8 cellular contexts compared by ENCODE assay signal in genomic region chr11:31815743-31816466, GRCh38. TPM values are rescaled to one million over a fixed set of nuclear protein-coding genes. Genes with fewer than 3 reads are reported as not detected.
DNase-seq lines count a peak whose midpoint lies in the region; ATAC-seq, FAIRE-seq and TF ChIP-seq lines count a peak whose summit lies in the region.

No MANE protein-coding gene starts in this region.

- BruUV-seq in MCF 10A (replicated peaks; lab: Mats Ljungman, UMichigan): no TSS peak

- H3K27ac Mint-ChIP-seq in MCF 10A (ENCODE audit: low read depth, unreplicated experiment): no peak overlapping the region
- no peak overlapping the region for H3K27ac Mint-ChIP-seq in activated CD8-positive, alpha-beta T cell treated with anti-CD3 and anti-CD28 coated beads for 36 hours

- intact Hi-C loops in breast epithelium (cut with DNase I; ENCODE audit: low total_unique reads) (no loop called here), MCF 10A (cut with micrococcal nuclease) (no loop called here), ovary (cut with DNase I) (no loop called here)
- intact Hi-C loops in activated CD8-positive, alpha-beta T cell treated with anti-CD3 and anti-CD28 coated beads for 36 hours (cut with micrococcal nuclease): no loop called here

- H3K27me3 ChIP-seq in breast epithelium (peaks cover 32 to 100% of the 10 kb centered on the region in 2 donors), thoracic aorta (replicated peaks; ENCODE audit: insufficient read depth) (peaks cover 48% of the 10 kb centered on the region), ovary (peaks cover 14% of the 10 kb centered on the region)

- CTCF ChIA-PET in MCF 10A (lab: Yijun Ruan, JAX): no interaction called here
- CTCF ChIA-PET in activated CD8-positive, alpha-beta T cell treated with anti-CD3 and anti-CD28 coated beads for 36 hours (lab: Charles Lee): no interaction called here

- no peak for TF ChIP-seq CTCF in breast epithelium (IDR thresholded peaks at IDR 0.05)
- no peak for TF ChIP-seq CTCF in MCF 10A (IDR thresholded peaks at IDR 0.05; ENCODE audit: unreplicated experiment)
- TF ChIP-seq CTCF in activated CD8-positive, alpha-beta T cell treated with anti-CD3 and anti-CD28 coated beads for 36 hours (IDR thresholded peaks at IDR 0.05): no peak
- no peak for TF ChIP-seq CTCF in thoracic aorta (IDR thresholded peaks at IDR 0.05)
- TF ChIP-seq CTCF in ovary (IDR thresholded peaks at IDR 0.05): no peak

- H3K27ac ChIP-seq in breast epithelium (no peak overlapping the region), thoracic aorta (no peak overlapping the region), ovary (no peak overlapping the region)

- H3K4me3 ChIP-seq in breast epithelium (peak overlapping the region; percentile 8 to 55 (median 15)), thoracic aorta (peak overlapping the region; percentile 58), ovary (no peak overlapping the region)

- H3K27me3 Mint-ChIP-seq in MCF 10A (ENCODE audit: insufficient read depth, unreplicated experiment): peaks cover 18% of the 10 kb centered on the region
- H3K27me3 Mint-ChIP-seq in activated CD8-positive, alpha-beta T cell treated with anti-CD3 and anti-CD28 coated beads for 36 hours: peaks cover 68% of the 10 kb centered on the region

- WGBS in ovary, 3 donors: 3 to 7% (median 5%) methylated on average over 55 of the region's 55 CpGs

- no peaks in the 10 kb centered on the region for H3K9me3 ChIP-seq in breast epithelium
- H3K9me3 ChIP-seq in thoracic aorta: no peaks in the 10 kb centered on the region
- no peaks in the 10 kb centered on the region for H3K9me3 ChIP-seq in ovary

- no peak for TF ChIP-seq EP300 in ovary (IDR thresholded peaks at IDR 0.05)

- TF ChIP-seq POLR2A in breast epithelium (IDR thresholded peaks at IDR 0.05) (no peak), ovary (IDR thresholded peaks at IDR 0.05) (no peak), GM12892 (IDR thresholded peaks at IDR 0.05; ENCODE audit: low read depth, low read length) (no peak)

- H3K4me1 ChIP-seq in breast epithelium (peaks cover 22 to 32% of the 10 kb centered on the region in 2 donors), thoracic aorta (ENCODE audit: control insufficient read depth in 1 of 2, low read depth in 2 of 2) (peaks cover 59 to 76% of the 10 kb centered on the region in 2 donors), ovary (ENCODE audit: insufficient read depth) (peaks cover 16% of the 10 kb centered on the region)

- FAIRE-seq in GM12892 (lab: Jason Lieb, UNC): no peak

- no peak for ATAC-seq in activated CD8-positive, alpha-beta T cell treated with anti-CD3 and anti-CD28 coated beads for 36 hours
- no peak for ATAC-seq in thoracic aorta (ENCODE audit: insufficient number of reproducible peaks, low FRiP score, low read depth)

- no peak for DNase-seq in breast epithelium (ENCODE audit: low spot score in 2 of 2)
- DNase-seq in MCF 10A (ENCODE audit: unreplicated experiment): no peak
- DNase-seq in activated CD8-positive, alpha-beta T cell treated with anti-CD3 and anti-CD28 coated beads for 36 hours: no peak
- peak; percentile 54 for DNase-seq in islet precursor cell
- DNase-seq in thoracic aorta (ENCODE audit: low spot score): no peak
- DNase-seq in ovary: no peak
- DNase-seq in NCI-H510A (lab: John Stamatoyannopoulos, UW): no peak
- DNase-seq in GM12892 (ENCODE audit: insufficient read length): no peak

- H3K36me3 ChIP-seq in breast epithelium (no peaks in the 10 kb centered on the region), thoracic aorta (no peaks in the 10 kb centered on the region), ovary (no peaks in the 10 kb centered on the region)

- H3K4me3 Mint-ChIP-seq in MCF 10A (ENCODE audit: unreplicated experiment): no peak overlapping the region
- peak overlapping the region; percentile 54 for H3K4me3 Mint-ChIP-seq in activated CD8-positive, alpha-beta T cell treated with anti-CD3 and anti-CD28 coated beads for 36 hours

- no peaks in the 10 kb centered on the region for H3K9me3 Mint-ChIP-seq in MCF 10A (ENCODE audit: unreplicated experiment)
- no peaks in the 10 kb centered on the region for H3K9me3 Mint-ChIP-seq in activated CD8-positive, alpha-beta T cell treated with anti-CD3 and anti-CD28 coated beads for 36 hours

- H3K4me1 Mint-ChIP-seq in MCF 10A (ENCODE audit: insufficient read depth, unreplicated experiment): peaks cover 2% of the 10 kb centered on the region
- H3K4me1 Mint-ChIP-seq in activated CD8-positive, alpha-beta T cell treated with anti-CD3 and anti-CD28 coated beads for 36 hours (ENCODE audit: low read depth): peaks cover 40% of the 10 kb centered on the region

- H3K36me3 Mint-ChIP-seq in MCF 10A (ENCODE audit: insufficient read depth, unreplicated experiment): no peaks in the 10 kb centered on the region
- H3K36me3 Mint-ChIP-seq in activated CD8-positive, alpha-beta T cell treated with anti-CD3 and anti-CD28 coated beads for 36 hours (ENCODE audit: low read depth): no peaks in the 10 kb centered on the region

- POLR2A ChIA-PET in MCF 10A (lab: Yijun Ruan, JAX): no interaction called here
- POLR2A ChIA-PET in activated CD8-positive, alpha-beta T cell treated with anti-CD3 and anti-CD28 coated beads for 36 hours (lab: Charles Lee): interaction anchor here (1.0 kb wide), 1 partner anchor 10 kb away, joined by 3 read pairs; no protein-coding TSS in a partner anchor

RNA-seq across cellular contexts. Expression of gene PAX6, which starts 4.8 kb away (rescaled TPM):
- total RNA-seq in breast epithelium: under 1 TPM in 1 of 3 donors, not detected in 2; 0.88 TPM
- total RNA-seq in MCF 10A (2022): not detected in 2 replicates
- not detected for total RNA-seq in activated CD8-positive, alpha-beta T cell treated with anti-CD3 and anti-CD28 coated beads for 36 hours
- total RNA-seq in thoracic aorta: under 1 TPM in 1 of 2 donors, not detected in 1; 0.68 TPM
- not detected for total RNA-seq in ovary
- polyA plus RNA-seq in ovary: not detected
- polyA plus RNA-seq in GM12892 (2012; ENCODE audit: missing spikeins): not detected
